In genomic region chr6:74087898-74088297, GRCh38 we compare ENCODE assay signal across 14 cellular contexts.
DNase-seq lines count a peak whose midpoint lies in the region; ATAC-seq and TF ChIP-seq lines count a peak whose summit lies in the region.
"Had no signal": no experiment of that assay in that cellular context is flagged by ENCODE, and none has a peak within 500 bp of the region (broad histone marks: within the 10 kb centered on the region; RNA-seq: fewer than 3 reads in every experiment).

No MANE protein-coding gene starts in this region.

- peak in 6 of 9 donors; percentile 26 to 56 (median 35) for TF ChIP-seq CTCF in heart right ventricle (IDR thresholded peaks at IDR 0.05)
- peak in 1 of 2 donors; percentile 43 for TF ChIP-seq CTCF in right atrium auricular region (IDR thresholded peaks at IDR 0.05)
- peak in 3 of 4 experiments; percentile 12 to 32 (median 13) for TF ChIP-seq CTCF in uterus (IDR thresholded peaks at IDR 0.05)
- no peak for TF ChIP-seq CTCF in Caco-2 (IDR thresholded peaks at IDR 0.05; ENCODE audit: insufficient read depth in 1 of 2, low read depth in 1 of 2, low read length in 1 of 2, severe bottlenecking in 1 of 2, unreplicated experiment in 1 of 2)

- H3K36me3 ChIP-seq in heart right ventricle: no peaks in the 10 kb centered on the region
- no peaks in the 10 kb centered on the region for H3K36me3 ChIP-seq in right atrium auricular region
- H3K36me3 ChIP-seq in uterus: no peaks in the 10 kb centered on the region
- H3K36me3 ChIP-seq in Caco-2 (ENCODE audit: control insufficient read depth, insufficient read depth, low read length): no peaks in the 10 kb centered on the region
- H3K36me3 ChIP-seq: ascending aorta, BE2C had no signal

- POLR2A ChIA-PET in Caco-2 (lab: Charles Lee): no interaction called here

- WGBS in heart right ventricle, 2 donors: 44 to 57% methylated on average over 2 of the region's 2 CpGs

- H3K36me3 Mint-ChIP-seq in Caco-2 (ENCODE audit: insufficient read depth, unreplicated experiment): no peaks in the 10 kb centered on the region

- CTCF ChIA-PET in Caco-2 (lab: Charles Lee): interaction anchor here (0.7 kb wide), 1 partner anchor 323 kb away, joined by 3 read pairs; no protein-coding TSS in a partner anchor

- H3K4me3 Mint-ChIP-seq in Caco-2 (ENCODE audit: unreplicated experiment): no peak overlapping the region

- H3K9me3 Mint-ChIP-seq in Caco-2 (ENCODE audit: unreplicated experiment): peaks cover 23% of the 10 kb centered on the region

- H3K9me3 ChIP-seq in heart right ventricle: peaks cover 0 to 7% (median 0%) of the 10 kb centered on the region in 11 donors
- H3K9me3 ChIP-seq in right atrium auricular region: no peaks in the 10 kb centered on the region
- H3K9me3 ChIP-seq in uterus: no peaks in the 10 kb centered on the region
- H3K9me3 ChIP-seq in Caco-2: no peaks in the 10 kb centered on the region
- H3K9me3 ChIP-seq: ascending aorta, BE2C had no signal

- DNase-seq in heart right ventricle (no peak), right atrium auricular region (ENCODE audit: low spot score) (no peak), RKO (ENCODE audit: low spot score) (peak; percentile 28), fibroblast of peridontal ligament (ENCODE audit: extremely low read depth) (peak; percentile 79), uterus (no peak), Caco-2 (no peak), MV-4-11 (lab: John Stamatoyannopoulos, UW) (no peak), left lobe of liver (ENCODE audit: low spot score) (no peak)
- DNase-seq: activated CD4-positive, alpha-beta T cell treated with anti-CD3 and anti-CD28 coated beads for 4 hours; BE2C; GDM1; T-helper 1 cell had no signal

- no peaks in the 10 kb centered on the region for H3K4me1 Mint-ChIP-seq in Caco-2 (ENCODE audit: low read depth, unreplicated experiment)

- H3K27ac ChIP-seq in heart right ventricle (no peak overlapping the region), right atrium auricular region (no peak overlapping the region), uterus (no peak overlapping the region)
- H3K27ac ChIP-seq: ascending aorta had no signal

- ATAC-seq in heart right ventricle (no peak), left lobe of liver (no peak)

- no peak overlapping the region for H3K27ac Mint-ChIP-seq in Caco-2 (ENCODE audit: unreplicated experiment)
- H3K27ac Mint-ChIP-seq: progenitor cell of endocrine pancreas had no signal

- peaks cover 2% of the 10 kb centered on the region for H3K27me3 Mint-ChIP-seq in Caco-2 (ENCODE audit: insufficient read depth, unreplicated experiment)
- H3K27me3 Mint-ChIP-seq: progenitor cell of endocrine pancreas had no signal

- H3K27me3 ChIP-seq in heart right ventricle (no peaks in the 10 kb centered on the region), right atrium auricular region (no peaks in the 10 kb centered on the region), uterus (no peaks in the 10 kb centered on the region), Caco-2 (replicated peaks; ENCODE audit: control insufficient read depth, insufficient read depth, low read length) (no peaks in the 10 kb centered on the region)
- H3K27me3 ChIP-seq: ascending aorta, BE2C had no signal

- H3K4me3 ChIP-seq in heart right ventricle: no peak overlapping the region
- no peak overlapping the region for H3K4me3 ChIP-seq in right atrium auricular region
- H3K4me3 ChIP-seq in uterus: no peak overlapping the region
- H3K4me3 ChIP-seq in Caco-2 (ENCODE audit: low read depth, low read length): no peak overlapping the region
- H3K4me3 ChIP-seq: ascending aorta had no signal

- peaks cover 0 to 6% (median 0%) of the 10 kb centered on the region in 9 donors for H3K4me1 ChIP-seq in heart right ventricle
- H3K4me1 ChIP-seq in right atrium auricular region: peaks cover 0 to 6% of the 10 kb centered on the region in 2 donors
- H3K4me1 ChIP-seq in uterus: no peaks in the 10 kb centered on the region
- H3K4me1 ChIP-seq in Caco-2: peaks cover 5% of the 10 kb centered on the region; the same call in 1 of the 2 replicates
- H3K4me1 ChIP-seq: ascending aorta, BE2C had no signal

- no peak for TF ChIP-seq POLR2A in uterus (IDR thresholded peaks at IDR 0.05)

- intact Hi-C loops in heart right ventricle (cut with DNase I): loop anchor here in 1 of 10 donors (5.0 kb wide), 1 partner anchor 1119 kb away; the partner anchor contains the start of gene COL12A1
- intact Hi-C loops in uterus (cut with DNase I; ENCODE audit: low total_unique reads): no loop called here
- intact Hi-C loops in Caco-2 (cut with micrococcal nuclease; ENCODE audit: unreplicated experiment): loop anchor here (10.0 kb wide), 2 partner anchors 317 to 487 kb away; no protein-coding TSS in a partner anchor

- no TSS peak for BruUV-seq in Caco-2 (replicated peaks; lab: Mats Ljungman, UMichigan)

Comparison
In these comparisons a context has a peak if more than half of its experiments do, and no peak if none do; other contexts are left out.
1. DNase-seq: peak in RKO (single experiment) and fibroblast of peridontal ligament (single experiment); none in heart right ventricle (0 of 2), right atrium auricular region (single experiment), uterus (0 of 2), Caco-2 (0 of 2), MV-4-11 (single experiment) and left lobe of liver (single experiment).
2. CTCF ChIP-seq: peak in heart right ventricle (6 of 9) and uterus (3 of 4); none in Caco-2 (0 of 2).